ENCODE assay signal across 8 cellular contexts in genomic region chr18:5073026-5073944, GRCh38.
A peak's percentile ranks its signal among the peaks of the same experiment; 100 is the strongest.
DNase-seq lines count a peak whose midpoint lies in the region; ATAC-seq and TF ChIP-seq lines count a peak whose summit lies in the region.

No MANE protein-coding gene starts in this region.

- no peak for TF ChIP-seq POLR2A in tibial nerve (IDR thresholded peaks at IDR 0.05)

- WGBS in iPS DF 6.9 (ENCODE audit: insufficient coverage, insufficient read length) = no CpG with 5 or more reads among the region's 9 CpGs
- WGBS in tibial nerve, 2 donors = 38 to 44% methylated on average over 9 of the region's 9 CpGs

- DNase-seq in AG09319 (ENCODE audit: extremely low read depth, low read depth) (no peak), NCI-H226 (peak; percentile 2), iPS DF 6.9 (ENCODE audit: low read depth, low spot score) (peak; percentile 50), tibial nerve (ENCODE audit: low spot score in 2 of 2) (peak in 1 of 2 donors; percentile 11), ecto neural progenitor cell (ENCODE audit: low spot score) (no peak)
- DNase-seq in activated naive CD4-positive, alpha-beta T cell treated with anti-CD3 and anti-CD28 coated beads, Interleukin-2, amount 50 U/mL, for 16 hours = peak; percentile 24

- no peak for TF ChIP-seq EP300 in tibial nerve (IDR thresholded peaks at IDR 0.05)

- peak; percentile 22 for TF ChIP-seq CTCF in AG09319 (IDR thresholded peaks at IDR 0.05; ENCODE audit: low read depth, low read length)
- peak; percentile 74 for TF ChIP-seq CTCF in GM12872 (IDR thresholded peaks at IDR 0.05; ENCODE audit: insufficient read depth, low read depth, low read length)
- TF ChIP-seq CTCF in tibial nerve (IDR thresholded peaks at IDR 0.05) = peak in 3 of 5 experiments; percentile 20 to 42 (median 36)

- H3K9me3 ChIP-seq in iPS DF 6.9 (ENCODE audit: control insufficient read depth, insufficient read depth, low read length) (no peaks in the 10 kb centered on the region), tibial nerve (no peaks in the 10 kb centered on the region)

- H3K27me3 ChIP-seq in iPS DF 6.9 (ENCODE audit: control insufficient read depth, insufficient read depth, low read length) (no peaks in the 10 kb centered on the region), tibial nerve (no peaks in the 10 kb centered on the region)

- peak; percentile 51 for ATAC-seq in HG02973 (IDR thresholded peaks at IDR 0.05; ENCODE audit: unreplicated experiment)

- H3K36me3 ChIP-seq in iPS DF 6.9 (ENCODE audit: control insufficient read depth, insufficient read depth, low read length) (no peaks in the 10 kb centered on the region), tibial nerve (no peaks in the 10 kb centered on the region)

- H3K4me1 ChIP-seq in iPS DF 6.9 (ENCODE audit: control insufficient read depth, insufficient read depth, low read length) (no peaks in the 10 kb centered on the region), tibial nerve (peaks cover 0 to 6% (median 0%) of the 10 kb centered on the region in 4 donors)

- H3K27ac ChIP-seq in iPS DF 6.9 (ENCODE audit: low read length) (no peak overlapping the region), tibial nerve (no peak overlapping the region)

- no peak overlapping the region for H3K4me3 ChIP-seq in iPS DF 6.9 (ENCODE audit: low read length)
- H3K4me3 ChIP-seq in tibial nerve = no peak overlapping the region

Comparison
In these comparisons a context has a peak if more than half of its experiments do, and no peak if none do; other contexts are left out.
1. DNase-seq: peak in NCI-H226 (single experiment), activated naive CD4-positive, alpha-beta T cell treated with anti-CD3 and anti-CD28 coated beads, Interleukin-2, amount 50 U/mL, for 16 hours (single experiment) and iPS DF 6.9 (single experiment); none in AG09319 (single experiment) and ecto neural progenitor cell (single experiment).
2. CTCF ChIP-seq: peak in every context shown above with its lines; median percentile 74 in GM12872; 36 in tibial nerve; 22 in AG09319.